Comparison of ENCODE assay signal across 8 cellular contexts in the genomic region with DNA sequence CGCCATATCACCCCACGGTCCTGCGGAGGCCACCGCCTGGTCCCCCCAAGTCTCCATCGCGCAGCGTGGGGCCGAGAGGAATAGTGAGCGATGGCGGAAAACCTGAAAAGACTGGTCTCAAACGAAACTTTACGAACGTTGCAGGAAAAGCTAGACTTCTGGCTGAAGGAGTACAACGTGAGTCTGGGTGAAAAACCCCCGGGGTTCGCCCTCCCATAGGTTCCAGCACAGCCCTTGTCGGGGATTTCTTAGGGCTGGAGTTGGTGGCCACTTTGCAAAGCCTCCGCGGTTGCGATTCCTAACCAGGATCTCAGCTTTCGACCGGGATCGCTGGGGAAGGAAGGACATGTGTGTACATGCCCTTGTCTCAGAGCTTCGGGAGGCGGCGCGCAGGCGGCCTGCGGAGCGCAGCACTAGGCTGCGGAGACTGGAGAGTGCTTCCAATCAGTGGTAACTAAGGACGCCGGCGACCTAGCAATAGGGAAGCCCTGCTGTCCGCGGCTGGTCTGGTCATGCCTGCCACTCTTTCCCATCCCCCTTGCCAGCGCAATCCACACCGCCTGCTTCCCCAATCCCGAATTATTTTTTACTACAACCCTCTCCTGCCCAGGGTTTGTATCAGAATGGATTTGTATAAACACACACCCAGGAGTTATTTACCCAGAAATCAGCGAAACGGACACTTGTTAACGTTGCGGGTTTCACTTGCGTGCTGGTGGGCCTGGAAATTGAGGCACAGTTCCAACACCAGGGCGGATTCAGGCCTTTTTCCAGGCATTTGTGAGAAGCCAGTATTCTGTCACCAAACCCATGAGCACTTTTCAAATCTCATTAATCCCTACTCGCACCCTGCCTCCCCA. TPM values are rescaled to one million over a fixed set of nuclear protein-coding genes. Genes with fewer than 3 reads are reported as not detected.
A peak's percentile ranks its signal among the peaks of the same experiment; 100 is the strongest.
DNase-seq lines count a peak whose midpoint lies in the region; ATAC-seq and FAIRE-seq lines count a peak whose summit lies in the region.
"Had no signal": no experiment of that assay in that cellular context is flagged by ENCODE, and none has a peak within 500 bp of the region (broad histone marks: within the 10 kb centered on the region; RNA-seq: fewer than 3 reads in every experiment).

No MANE protein-coding gene starts in this region.

- H3K27me3 ChIP-seq in Karpas-422 (ENCODE audit: low read length) = no peaks in the 10 kb centered on the region
- H3K27me3 ChIP-seq in neuronal stem cell (ENCODE audit: control insufficient read depth in 3 of 3, insufficient read depth in 3 of 3, low read depth in 1 of 3, low read length in 3 of 3) = peaks cover 0 to 38% (median 7%) of the 10 kb centered on the region in 3 experiments

- peak overlapping the region; percentile 32 for H3K23ac ChIP-seq in neuronal stem cell (ENCODE audit: low read depth, low read length, poor library complexity)

- H2BK15ac ChIP-seq in neuronal stem cell (ENCODE audit: low read length) = peak overlapping the region; percentile 81

- peak overlapping the region; percentile 97 for H3K18ac ChIP-seq in neuronal stem cell (ENCODE audit: low read length)

- H2AFZ ChIP-seq in Karpas-422 (ENCODE audit: low read length) (peak overlapping the region; percentile 69; the same call in 1 of the 2 replicates), neuronal stem cell (ENCODE audit: low read length) (peak overlapping the region; percentile 79)

- H3K9ac ChIP-seq in Karpas-422 (ENCODE audit: low read length) (peak overlapping the region; percentile 51), neuronal stem cell (ENCODE audit: low read depth, low read length, poor library complexity) (peak overlapping the region; percentile 61)

- H3K4me3 ChIP-seq in GM08714 (ENCODE audit: low read length) = peak overlapping the region; percentile 66
- peak overlapping the region; percentile 65 for H3K4me3 ChIP-seq in Karpas-422 (ENCODE audit: low read length)
- H3K4me3 ChIP-seq in neuronal stem cell (ENCODE audit: low read length in 2 of 2) = peak overlapping the region; percentile 47 to 90

- no peak overlapping the region for H3K14ac ChIP-seq in neuronal stem cell (ENCODE audit: low read length)

- H3K79me1 ChIP-seq in neuronal stem cell (ENCODE audit: low read depth, low read length) = no peaks in the 10 kb centered on the region

- no peak for FAIRE-seq in frontal cortex (lab: Jason Lieb, UNC)
- FAIRE-seq: endometrium had no signal

- no peaks in the 10 kb centered on the region for H3K79me2 ChIP-seq in Karpas-422 (ENCODE audit: low read length)

- H2BK5ac ChIP-seq in neuronal stem cell (ENCODE audit: low read length) = peak overlapping the region; percentile 91

- DNase-seq in Karpas-422 = no peak
- peak; percentile 20 for DNase-seq in activated CD8-positive, alpha-beta T cell treated with anti-CD3 and anti-CD28 coated beads, Interleukin-2, amount 10 ng/mL, durations not matched to agents 7 days and 5 days
- peak; percentile 61 to 62 for DNase-seq in frontal cortex (ENCODE audit: low spot score in 2 of 2)
- peak; percentile 76 for DNase-seq in neuronal stem cell (ENCODE audit: low spot score)
- DNase-seq in NK-92 treated with Interleukin-12 subunit alpha and Interleukin-12 subunit beta, amount 100 ng/mL, for 24 hours (lab: John Stamatoyannopoulos, UW) = no peak

- no peak overlapping the region for H4K8ac ChIP-seq in neuronal stem cell (ENCODE audit: low read depth, low read length)

- H3K4me1 Mint-ChIP-seq in activated CD8-positive, alpha-beta T cell treated with anti-CD3 and anti-CD28 coated beads, Interleukin-2, amount 10 ng/mL, durations not matched to agents 7 days and 5 days (ENCODE audit: low read depth) = peaks cover 15% of the 10 kb centered on the region

- no peak overlapping the region for H3K27ac Mint-ChIP-seq in activated CD8-positive, alpha-beta T cell treated with anti-CD3 and anti-CD28 coated beads, Interleukin-2, amount 10 ng/mL, durations not matched to agents 7 days and 5 days

- CTCF ChIA-PET in activated CD8-positive, alpha-beta T cell treated with anti-CD3 and anti-CD28 coated beads, Interleukin-2, amount 10 ng/mL, durations not matched to agents 7 days and 5 days (lab: Charles Lee) = no interaction called here

- H3K27ac ChIP-seq in Karpas-422 (ENCODE audit: low read length) (no peak overlapping the region), neuronal stem cell (replicated peaks; ENCODE audit: low read length) (peak overlapping the region; percentile 59)

- no peaks in the 10 kb centered on the region for H3K36me3 Mint-ChIP-seq in activated CD8-positive, alpha-beta T cell treated with anti-CD3 and anti-CD28 coated beads, Interleukin-2, amount 10 ng/mL, durations not matched to agents 7 days and 5 days (ENCODE audit: low read depth)

- H3K4me1 ChIP-seq in Karpas-422 (ENCODE audit: low read length) = peaks cover 31% of the 10 kb centered on the region
- H3K4me1 ChIP-seq in neuronal stem cell (ENCODE audit: control insufficient read depth in 2 of 2, insufficient read depth in 1 of 2, low read depth in 1 of 2, low read length in 2 of 2) = peaks cover 2 to 3% of the 10 kb centered on the region in 2 donors

- H3K4me3 Mint-ChIP-seq in activated CD8-positive, alpha-beta T cell treated with anti-CD3 and anti-CD28 coated beads, Interleukin-2, amount 10 ng/mL, durations not matched to agents 7 days and 5 days = peak overlapping the region; percentile 70

- POLR2A ChIA-PET in activated CD8-positive, alpha-beta T cell treated with anti-CD3 and anti-CD28 coated beads, Interleukin-2, amount 10 ng/mL, durations not matched to agents 7 days and 5 days (lab: Charles Lee) = no interaction called here

- WGBS in neuronal stem cell (ENCODE audit: extremely low coverage in 2 of 2, insufficient read length in 2 of 2, insufficient replicate concordance in 1 of 2), 2 donors = no CpG with 5 or more reads among the region's 46 CpGs

- peak overlapping the region; percentile 87 for H2BK12ac ChIP-seq in neuronal stem cell (ENCODE audit: low read length)

- no peak overlapping the region for H2AK5ac ChIP-seq in neuronal stem cell (ENCODE audit: low read depth, low read length)

- no peaks in the 10 kb centered on the region for H4K20me1 ChIP-seq in Karpas-422 (ENCODE audit: insufficient read depth, low read depth, low read length)

- H3K9me2 ChIP-seq in Karpas-422 (replicated peaks; ENCODE audit: insufficient read depth, low read length) = no peaks in the 10 kb centered on the region

- no peak overlapping the region for H4K91ac ChIP-seq in neuronal stem cell (ENCODE audit: low read depth, low read length, poor library complexity)

- H3K4ac ChIP-seq in neuronal stem cell (ENCODE audit: low read length) = no peak overlapping the region

- peak overlapping the region; percentile 77 for H3K4me2 ChIP-seq in Karpas-422 (ENCODE audit: low read depth, low read length, poor library complexity, severe bottlenecking)
- peak overlapping the region; percentile 71 for H3K4me2 ChIP-seq in neuronal stem cell (ENCODE audit: insufficient read depth, low read length, poor library complexity, severe bottlenecking)

- peaks cover 61% of the 10 kb centered on the region for H3K27me3 Mint-ChIP-seq in activated CD8-positive, alpha-beta T cell treated with anti-CD3 and anti-CD28 coated beads, Interleukin-2, amount 10 ng/mL, durations not matched to agents 7 days and 5 days (ENCODE audit: low read depth)

- no peak overlapping the region for H2BK120ac ChIP-seq in neuronal stem cell (ENCODE audit: low read depth, low read length)

- H3K9me3 ChIP-seq in Karpas-422 (ENCODE audit: low read length) = no peaks in the 10 kb centered on the region
- peaks cover 0 to 10% of the 10 kb centered on the region in 2 donors for H3K9me3 ChIP-seq in neuronal stem cell (replicated peaks in 1 of 2; ENCODE audit: control insufficient read depth in 2 of 2, insufficient read depth in 1 of 2, low read depth in 1 of 2, low read length in 2 of 2)

- peak; percentile 58 for ATAC-seq in GM21515 (IDR thresholded peaks at IDR 0.05; ENCODE audit: unreplicated experiment)
- ATAC-seq in activated CD8-positive, alpha-beta T cell treated with anti-CD3 and anti-CD28 coated beads, Interleukin-2, amount 10 ng/mL, durations not matched to agents 7 days and 5 days = peak; percentile 59

- no peaks in the 10 kb centered on the region for H3K36me3 ChIP-seq in Karpas-422 (ENCODE audit: insufficient read depth, low read length)
- H3K36me3 ChIP-seq in neuronal stem cell (replicated peaks in 1 of 2; ENCODE audit: control insufficient read depth in 2 of 2, insufficient read depth in 2 of 2, low read length in 2 of 2) = no peaks in the 10 kb centered on the region

- H3K9me3 Mint-ChIP-seq in activated CD8-positive, alpha-beta T cell treated with anti-CD3 and anti-CD28 coated beads, Interleukin-2, amount 10 ng/mL, durations not matched to agents 7 days and 5 days (ENCODE audit: insufficient read depth) = no peaks in the 10 kb centered on the region

RNA-seq across cellular contexts. Expression of gene SPATA18, which starts 0.7 kb away (rescaled TPM):
- 0.07 TPM in 1 of 2 replicates, not detected in the other for total RNA-seq in Karpas-422 (2014; rRNA removed; shearing (Covaris generic); ENCODE audit: low replicate concordance)
- under 1 TPM; 0.26 to 0.34 TPM for total RNA-seq in activated CD8-positive, alpha-beta T cell treated with anti-CD3 and anti-CD28 coated beads, Interleukin-2, amount 10 ng/mL, durations not matched to agents 7 days and 5 days
- total RNA-seq in frontal cortex = 1.2 TPM
- polyA plus RNA-seq in neuronal stem cell (2013, experiment 1 of 2) = 5.2 TPM
- 5.5 TPM for polyA plus RNA-seq in neuronal stem cell (2013, experiment 2 of 2)

RNA-seq across cellular contexts. Expression of gene SGCB, which starts 13.7 kb away (rescaled TPM):
- 9.6 and 9.8 TPM in 2 replicates for total RNA-seq in Karpas-422 (2014; rRNA removed; shearing (Covaris generic); ENCODE audit: low replicate concordance)
- 10 to 100 TPM in 1 of 2 experiments, 1 to 10 TPM in 1; 8.1 to 13.0 TPM for total RNA-seq in activated CD8-positive, alpha-beta T cell treated with anti-CD3 and anti-CD28 coated beads, Interleukin-2, amount 10 ng/mL, durations not matched to agents 7 days and 5 days
- 66.0 TPM for total RNA-seq in frontal cortex
- 33.0 TPM for polyA plus RNA-seq in neuronal stem cell (2013, experiment 1 of 2)
- 32.4 TPM for polyA plus RNA-seq in neuronal stem cell (2013, experiment 2 of 2)

RNA-seq across cellular contexts. Expression of gene LRRC66, which starts 31.7 kb away (rescaled TPM):
- total RNA-seq in Karpas-422 (2014; rRNA removed; shearing (Covaris generic); ENCODE audit: low replicate concordance) = 0.07 and 0.29 TPM in 2 replicates
- under 1 TPM; 0.08 to 0.13 TPM for total RNA-seq in activated CD8-positive, alpha-beta T cell treated with anti-CD3 and anti-CD28 coated beads, Interleukin-2, amount 10 ng/mL, durations not matched to agents 7 days and 5 days
- total RNA-seq in frontal cortex = 0.41 TPM
- 0.07 TPM for polyA plus RNA-seq in neuronal stem cell (2013, experiment 1 of 2)
- 0.12 TPM for polyA plus RNA-seq in neuronal stem cell (2013, experiment 2 of 2)

Comparison
In these comparisons a context has a peak if more than half of its experiments do, and no peak if none do; other contexts are left out.
1. DNase-seq: peak in activated CD8-positive, alpha-beta T cell treated with anti-CD3 and anti-CD28 coated beads, Interleukin-2, amount 10 ng/mL, durations not matched to agents 7 days and 5 days (single experiment), frontal cortex (2 of 2) and neuronal stem cell (single experiment); none in Karpas-422 (single experiment) and NK-92 treated with Interleukin-12 subunit alpha and Interleukin-12 subunit beta, amount 100 ng/mL, for 24 hours (single experiment).
2. Peak in every context shown above with its lines, with median percentiles within 50 percentile points of each other: H3K4me3 ChIP-seq.